ENCODE assay signal across 1 cellular context in the genomic region with DNA sequence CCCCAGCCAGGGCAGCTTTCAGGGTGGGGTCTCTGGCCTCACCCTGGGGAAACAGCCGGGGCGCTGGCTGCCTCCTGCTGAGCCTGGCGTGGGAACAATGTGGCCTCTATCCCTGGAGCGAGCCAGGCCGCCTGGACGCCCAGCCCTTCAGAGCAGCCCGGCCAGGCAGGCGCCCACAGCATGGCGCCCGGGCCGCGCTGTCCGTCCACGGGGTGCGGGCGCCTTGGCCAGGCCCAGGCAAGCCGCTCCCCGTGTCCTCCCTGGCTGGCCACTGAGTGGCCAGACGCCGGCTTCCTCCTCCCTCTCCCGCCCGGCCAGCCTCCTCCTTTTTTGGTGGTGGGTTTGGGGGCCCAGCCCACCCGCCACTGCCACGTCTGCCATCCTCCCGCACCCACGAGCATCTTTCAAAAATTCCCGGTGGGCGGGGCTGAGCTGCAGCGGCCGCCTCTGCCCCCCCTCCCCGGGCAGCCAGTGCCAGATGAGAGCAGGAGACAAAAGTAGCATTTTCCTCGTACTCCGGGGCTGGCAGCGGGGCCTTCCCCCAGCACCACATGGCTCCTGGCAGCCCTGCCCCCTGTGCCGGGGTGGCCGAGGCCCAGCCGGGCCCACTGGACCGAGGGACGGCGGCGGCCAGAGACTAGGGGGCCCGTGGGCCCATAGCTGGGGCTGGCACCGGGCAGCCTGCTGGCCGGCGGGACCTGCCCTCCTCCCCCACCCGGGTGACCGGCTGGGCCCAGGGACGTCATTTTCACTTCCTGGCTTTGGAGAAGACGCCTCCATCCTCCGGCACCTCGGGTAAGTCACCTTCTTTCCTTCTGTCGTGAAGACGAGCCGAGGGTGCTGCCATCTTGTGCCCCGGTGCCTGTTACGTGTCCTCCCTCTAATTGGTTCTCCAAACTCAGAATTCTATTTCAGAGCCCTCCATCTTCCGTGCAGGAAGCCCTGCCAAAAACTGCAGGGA.
TF ChIP-seq lines count a peak whose summit lies in the region.

No MANE protein-coding gene starts in this region.

TF ChIP-seq in HEK293, 187 proteins besides CTCF, POLR2A, EP300 and RAD21 (continued from another document and continues in another):
- TF ChIP-seq ZNF513 (tag by site-specific recombination; IDR thresholded peaks at IDR 0.05) = no peak
- no peak for TF ChIP-seq ZNF404 (tag by site-specific recombination; IDR thresholded peaks at IDR 0.05)
- no peak for TF ChIP-seq ZNF777 (tag by site-specific recombination; IDR thresholded peaks at IDR 0.05; ENCODE audit: borderline replicate concordance)
- TF ChIP-seq ZNF549 (tag by site-specific recombination; IDR thresholded peaks at IDR 0.05) = no peak
- no peak for TF ChIP-seq ZNF521 (tag by site-specific recombination; IDR thresholded peaks at IDR 0.05)
- TF ChIP-seq ZFP3 (tag by site-specific recombination; IDR thresholded peaks at IDR 0.05; ENCODE audit: low read depth) = no peak
- TF ChIP-seq ZNF354C (tag by site-specific recombination; IDR thresholded peaks at IDR 0.05; ENCODE audit: borderline replicate concordance, low read depth) = no peak
- no peak for TF ChIP-seq ZNF18 (tag by site-specific recombination; IDR thresholded peaks at IDR 0.05)
- no peak for TF ChIP-seq ZNF76 (tag by site-specific recombination; IDR thresholded peaks at IDR 0.05; ENCODE audit: borderline replicate concordance, low read depth)
- TF ChIP-seq ZNF529 (tag by site-specific recombination; IDR thresholded peaks at IDR 0.05; ENCODE audit: insufficient replicate concordance) = no peak
- no peak for TF ChIP-seq ZNF169 (tag by site-specific recombination; IDR thresholded peaks at IDR 0.05)
- TF ChIP-seq, protein P1, sequence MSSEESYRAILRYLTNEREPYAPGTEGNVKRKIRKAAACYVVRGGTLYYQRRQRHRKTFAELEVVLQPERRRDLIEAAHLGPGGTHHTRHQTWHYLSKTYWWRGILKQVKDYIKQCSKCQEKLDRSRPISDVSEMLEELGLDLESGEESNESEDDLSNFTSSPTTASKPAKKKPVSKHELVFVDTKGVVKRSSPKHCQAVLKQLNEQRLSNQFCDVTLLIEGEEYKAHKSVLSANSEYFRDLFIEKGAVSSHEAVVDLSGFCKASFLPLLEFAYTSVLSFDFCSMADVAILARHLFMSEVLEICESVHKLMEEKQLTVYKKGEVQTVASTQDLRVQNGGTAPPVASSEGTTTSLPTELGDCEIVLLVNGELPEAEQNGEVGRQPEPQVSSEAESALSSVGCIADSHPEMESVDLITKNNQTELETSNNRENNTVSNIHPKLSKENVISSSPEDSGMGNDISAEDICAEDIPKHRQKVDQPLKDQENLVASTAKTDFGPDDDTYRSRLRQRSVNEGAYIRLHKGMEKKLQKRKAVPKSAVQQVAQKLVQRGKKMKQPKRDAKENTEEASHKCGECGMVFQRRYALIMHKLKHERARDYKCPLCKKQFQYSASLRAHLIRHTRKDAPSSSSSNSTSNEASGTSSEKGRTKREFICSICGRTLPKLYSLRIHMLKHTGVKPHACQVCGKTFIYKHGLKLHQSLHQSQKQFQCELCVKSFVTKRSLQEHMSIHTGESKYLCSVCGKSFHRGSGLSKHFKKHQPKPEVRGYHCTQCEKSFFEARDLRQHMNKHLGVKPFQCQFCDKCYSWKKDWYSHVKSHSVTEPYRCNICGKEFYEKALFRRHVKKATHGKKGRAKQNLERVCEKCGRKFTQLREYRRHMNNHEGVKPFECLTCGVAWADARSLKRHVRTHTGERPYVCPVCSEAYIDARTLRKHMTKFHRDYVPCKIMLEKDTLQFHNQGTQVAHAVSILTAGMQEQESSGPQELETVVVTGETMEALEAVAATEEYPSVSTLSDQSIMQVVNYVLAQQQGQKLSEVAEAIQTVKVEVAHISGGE (tag by site-specific recombination; conservative IDR thresholded peaks at IDR 0.05; ENCODE audit: low read depth) = 0 out of 2 replicates have a peak, but pooled peaks have one; percentile 36
- TF ChIP-seq ZNF561 (tag by site-specific recombination; IDR thresholded peaks at IDR 0.05; ENCODE audit: borderline replicate concordance) = peak; percentile 18; the same call in 1 of the 2 replicates
- TF ChIP-seq SCRT2 (tag by site-specific recombination; IDR thresholded peaks at IDR 0.05) = peak; percentile 70
- TF ChIP-seq OSR2 (tag by site-specific recombination; IDR thresholded peaks at IDR 0.05) = no peak
- no peak for TF ChIP-seq ZNF585B (tag by site-specific recombination; IDR thresholded peaks at IDR 0.05)
- peak; percentile 48; the same call in 1 of the 2 replicates for TF ChIP-seq ZBTB10 (tag by site-specific recombination; IDR thresholded peaks at IDR 0.05)
- TF ChIP-seq ZNF548 (tag by site-specific recombination; IDR thresholded peaks at IDR 0.05) = no peak
- TF ChIP-seq ZNF416 (tag by site-specific recombination; IDR thresholded peaks at IDR 0.05) = no peak
- peak; percentile 84 for TF ChIP-seq YY1 (tag by site-specific recombination; IDR thresholded peaks at IDR 0.05)
- TF ChIP-seq SETDB1 (IDR thresholded peaks at IDR 0.05; ENCODE audit: insufficient read length, low read length) = no peak
- TF ChIP-seq ZNF626 (tag by site-specific recombination; IDR thresholded peaks at IDR 0.05) = no peak
- TF ChIP-seq ZNF639 (tag by site-specific recombination; IDR thresholded peaks at IDR 0.05) = no peak
- TF ChIP-seq, protein P2, sequence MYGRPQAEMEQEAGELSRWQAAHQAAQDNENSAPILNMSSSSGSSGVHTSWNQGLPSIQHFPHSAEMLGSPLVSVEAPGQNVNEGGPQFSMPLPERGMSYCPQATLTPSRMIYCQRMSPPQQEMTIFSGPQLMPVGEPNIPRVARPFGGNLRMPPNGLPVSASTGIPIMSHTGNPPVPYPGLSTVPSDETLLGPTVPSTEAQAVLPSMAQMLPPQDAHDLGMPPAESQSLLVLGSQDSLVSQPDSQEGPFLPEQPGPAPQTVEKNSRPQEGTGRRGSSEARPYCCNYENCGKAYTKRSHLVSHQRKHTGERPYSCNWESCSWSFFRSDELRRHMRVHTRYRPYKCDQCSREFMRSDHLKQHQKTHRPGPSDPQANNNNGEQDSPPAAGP (tag by site-specific recombination; IDR thresholded peaks at IDR 0.05) = no peak
- TF ChIP-seq, protein P3, sequence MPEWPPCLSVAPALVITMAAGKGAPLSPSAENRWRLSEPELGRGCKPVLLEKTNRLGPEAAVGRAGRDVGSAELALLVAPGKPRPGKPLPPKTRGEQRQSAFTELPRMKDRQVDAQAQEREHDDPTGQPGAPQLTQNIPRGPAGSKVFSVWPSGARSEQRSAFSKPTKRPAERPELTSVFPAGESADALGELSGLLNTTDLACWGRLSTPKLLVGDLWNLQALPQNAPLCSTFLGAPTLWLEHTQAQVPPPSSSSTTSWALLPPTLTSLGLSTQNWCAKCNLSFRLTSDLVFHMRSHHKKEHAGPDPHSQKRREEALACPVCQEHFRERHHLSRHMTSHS (tag by site-specific recombination; IDR thresholded peaks at IDR 0.05) = no peak
- TF ChIP-seq ZNF394 (tag by site-specific recombination; IDR thresholded peaks at IDR 0.05; ENCODE audit: borderline replicate concordance) = 0 out of 2 replicates have a peak, but pooled peaks have one; percentile 16
- TF ChIP-seq, protein P4, sequence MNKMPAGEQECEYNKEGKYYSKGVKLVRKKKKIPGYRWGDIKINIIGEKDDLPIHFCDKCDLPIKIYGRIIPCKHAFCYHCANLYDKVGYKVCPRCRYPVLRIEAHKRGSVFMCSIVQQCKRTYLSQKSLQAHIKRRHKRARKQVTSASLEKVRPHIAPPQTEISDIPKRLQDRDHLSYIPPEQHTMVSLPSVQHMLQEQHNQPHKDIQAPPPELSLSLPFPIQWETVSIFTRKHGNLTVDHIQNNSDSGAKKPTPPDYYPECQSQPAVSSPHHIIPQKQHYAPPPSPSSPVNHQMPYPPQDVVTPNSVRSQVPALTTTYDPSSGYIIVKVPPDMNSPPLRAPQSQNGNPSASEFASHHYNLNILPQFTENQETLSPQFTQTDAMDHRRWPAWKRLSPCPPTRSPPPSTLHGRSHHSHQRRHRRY (tag by site-specific recombination; IDR thresholded peaks at IDR 0.05) = no peak
- peak; percentile 41 for TF ChIP-seq PRDM1 (tag by site-specific recombination; IDR thresholded peaks at IDR 0.05)
- TF ChIP-seq ZBTB20 (tag by site-specific recombination; IDR thresholded peaks at IDR 0.05) = peak; percentile 94
- no peak for TF ChIP-seq ZNF785 (tag by site-specific recombination; IDR thresholded peaks at IDR 0.05)
- no peak for TF ChIP-seq ZNF701 (tag by site-specific recombination; IDR thresholded peaks at IDR 0.05)
- no peak for TF ChIP-seq FEZF1 (tag by site-specific recombination; IDR thresholded peaks at IDR 0.05)
- TF ChIP-seq SALL2 (tag by site-specific recombination; IDR thresholded peaks at IDR 0.05; ENCODE audit: borderline replicate concordance) = no peak
- TF ChIP-seq ZNF335 (tag by site-specific recombination; conservative IDR thresholded peaks at IDR 0.05) = peak; percentile 73
- TF ChIP-seq GLIS1 (tag by site-specific recombination; IDR thresholded peaks at IDR 0.05) = peak; percentile 81
- 0 out of 2 replicates have a peak, but pooled peaks have one; percentile 4 for TF ChIP-seq ZNF221 (tag by site-specific recombination; IDR thresholded peaks at IDR 0.05; ENCODE audit: borderline replicate concordance)
- TF ChIP-seq ZFP41 (tag by site-specific recombination; IDR thresholded peaks at IDR 0.05; ENCODE audit: borderline replicate concordance) = no peak
- TF ChIP-seq ZNF174 (tag by site-specific recombination; IDR thresholded peaks at IDR 0.05) = no peak
- no peak for TF ChIP-seq ZNF623 (tag by site-specific recombination; IDR thresholded peaks at IDR 0.05)
- no peak for TF ChIP-seq ZNF514 (tag by site-specific recombination; IDR thresholded peaks at IDR 0.05)
- TF ChIP-seq ZBTB48 (tag by site-specific recombination; IDR thresholded peaks at IDR 0.05) = peak; percentile 26; the same call in 1 of the 2 replicates
- no peak for TF ChIP-seq ZNF148 (tag by site-specific recombination; IDR thresholded peaks at IDR 0.05; ENCODE audit: borderline replicate concordance)
- TF ChIP-seq ZNF654 (tag by site-specific recombination; IDR thresholded peaks at IDR 0.05; ENCODE audit: low read depth) = no peak
